Comparison of ENCODE assay signal across 31 cellular contexts in the genomic region with DNA sequence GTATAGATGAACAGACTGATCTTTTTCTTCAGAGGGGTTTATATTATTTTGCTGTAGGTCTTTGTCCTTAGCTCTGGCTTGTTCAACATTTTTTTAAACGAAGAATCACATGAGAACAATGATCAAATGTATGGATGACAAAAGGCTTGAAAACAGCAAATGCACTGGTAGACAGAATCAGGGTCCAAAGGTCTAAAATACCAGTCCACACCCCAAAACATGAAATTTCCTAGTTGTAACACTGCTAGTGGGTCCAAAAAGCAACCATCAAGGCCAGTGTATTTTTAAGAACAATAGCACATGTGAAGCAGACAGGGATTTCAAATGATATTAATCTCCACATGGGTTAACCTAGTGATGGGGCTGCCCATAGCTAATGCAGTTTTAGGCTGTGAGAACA.
"Had no signal": no experiment of that assay in that cellular context is flagged by ENCODE, and none has a peak within 500 bp of the region (broad histone marks: within the 10 kb centered on the region; RNA-seq: fewer than 3 reads in every experiment).

No MANE protein-coding gene starts in this region.

- H3K36me3 ChIP-seq: adrenal gland, pancreas, prostate gland, uterus had no signal

- H3K9me3 ChIP-seq: adrenal gland, body of pancreas, gastroesophageal sphincter, pancreas, prostate gland, sigmoid colon, tibial nerve, uterus had no signal

- H3K27me3 Mint-ChIP-seq: activated B cell treated with CpG ODN at 0.5 μM for 24 hours; activated naive CD8-positive, alpha-beta T cell; naive thymus-derived CD4-positive, alpha-beta T cell; stimulated activated memory B cell treated with anti-CD40 and anti-IgM and Interleukin-4, amounts not matched to agents 10 μg/mL and 1 μg/mL and 100 μg/mL, for 72 hours had no signal

- H3K4me1 ChIP-seq: gastroesophageal sphincter, prostate gland, sigmoid colon, uterus had no signal

- ATAC-seq: body of pancreas; gastroesophageal sphincter; left ventricle myocardium superior; naive thymus-derived CD4-positive, alpha-beta T cell; pancreas; stimulated activated memory B cell treated with anti-CD40 and anti-IgM and Interleukin-4, amounts not matched to agents 10 μg/mL and 1 μg/mL and 100 μg/mL, for 72 hours had no signal

- H2AFZ ChIP-seq: hepatocyte had no signal

- H3K4me1 Mint-ChIP-seq: activated B cell treated with CpG ODN at 0.5 μM for 24 hours; naive thymus-derived CD4-positive, alpha-beta T cell had no signal

- H3K9me3 Mint-ChIP-seq: activated B cell treated with CpG ODN at 0.5 μM for 24 hours; naive thymus-derived CD4-positive, alpha-beta T cell; stimulated activated memory B cell treated with anti-CD40 and anti-IgM and Interleukin-4, amounts not matched to agents 10 μg/mL and 1 μg/mL and 100 μg/mL, for 72 hours; T-helper 2 cell treated with Interferon-gamma antibody and Interleukin-4, amounts not matched to agents 5 μg/mL and 100 μg/mL, for 36 hours had no signal

- H3K27me3 ChIP-seq: adrenal gland, body of pancreas, dorsolateral prefrontal cortex, gastroesophageal sphincter, hepatocyte, pancreas, sigmoid colon, tibial nerve, uterus had no signal

- H3K27ac Mint-ChIP-seq: activated B cell treated with CpG ODN at 0.5 μM for 24 hours; activated naive CD8-positive, alpha-beta T cell; naive thymus-derived CD4-positive, alpha-beta T cell; stimulated activated memory B cell treated with anti-CD40 and anti-IgM and Interleukin-4, amounts not matched to agents 10 μg/mL and 1 μg/mL and 100 μg/mL, for 72 hours; T-helper 2 cell treated with Interferon-gamma antibody and Interleukin-4, amounts not matched to agents 5 μg/mL and 100 μg/mL, for 36 hours had no signal

- H3K79me2 ChIP-seq: hepatocyte had no signal

- FAIRE-seq: colon, pancreas had no signal

- H3K4me3 ChIP-seq: adrenal gland, body of pancreas, dorsolateral prefrontal cortex, gastroesophageal sphincter, hepatocyte, pancreas, prostate gland, sigmoid colon, smooth muscle cell, tibial nerve, uterus had no signal

- H3K4me2 ChIP-seq: hepatocyte, smooth muscle cell had no signal

- H3K4me3 Mint-ChIP-seq: activated B cell treated with CpG ODN at 0.5 μM for 24 hours; activated naive CD8-positive, alpha-beta T cell; naive thymus-derived CD4-positive, alpha-beta T cell; stimulated activated memory B cell treated with anti-CD40 and anti-IgM and Interleukin-4, amounts not matched to agents 10 μg/mL and 1 μg/mL and 100 μg/mL, for 72 hours; T-helper 2 cell treated with Interferon-gamma antibody and Interleukin-4, amounts not matched to agents 5 μg/mL and 100 μg/mL, for 36 hours had no signal

- DNase-seq: activated B cell treated with CpG ODN at 0.5 μM for 24 hours; activated CD4-positive, alpha-beta T cell treated with anti-CD3 and anti-CD28 coated beads, Interleukin-2, amount 50 U/mL, for 4 hours; activated effector memory CD4-positive, alpha-beta T cell treated with Interleukin-2 at 50 U/mL for 16 hours; activated naive CD4-positive, alpha-beta T cell treated with Interleukin-2 at 50 U/mL for 16 hours; activated T-cell treated with anti-CD3 and anti-CD28 coated beads for 4 hours; adrenal gland; aorta; body of pancreas; dorsolateral prefrontal cortex; effector memory CD4-positive, alpha-beta T cell; erythroblast; islet precursor cell; left ventricle myocardium superior; midbrain; naive thymus-derived CD4-positive, alpha-beta T cell; pancreas; retina; sigmoid colon; stimulated activated CD4-positive, alpha-beta T cell treated with anti-CD3 and anti-CD28 coated beads, Interleukin-1b, Interleukin-23, amount 100 ng/mL, for 48 hours; stimulated activated CD4-positive, alpha-beta T cell treated with anti-CD3 and anti-CD28 coated beads, Interleukin-4, amount 100 ng/mL, for 4 hours; stimulated activated CD8-positive, alpha-beta memory T cell treated with anti-CD3 and anti-CD28 coated beads, Interleukin-4, amount 100 ng/mL, for 48 hours; uterus had no signal

- H3K27ac ChIP-seq: adrenal gland, body of pancreas, dorsolateral prefrontal cortex, gastroesophageal sphincter, hepatocyte, pancreas, prostate gland, sigmoid colon, tibial nerve, uterus had no signal
